Comparison of ENCODE assay signal across 8 cellular contexts in the genomic region with DNA sequence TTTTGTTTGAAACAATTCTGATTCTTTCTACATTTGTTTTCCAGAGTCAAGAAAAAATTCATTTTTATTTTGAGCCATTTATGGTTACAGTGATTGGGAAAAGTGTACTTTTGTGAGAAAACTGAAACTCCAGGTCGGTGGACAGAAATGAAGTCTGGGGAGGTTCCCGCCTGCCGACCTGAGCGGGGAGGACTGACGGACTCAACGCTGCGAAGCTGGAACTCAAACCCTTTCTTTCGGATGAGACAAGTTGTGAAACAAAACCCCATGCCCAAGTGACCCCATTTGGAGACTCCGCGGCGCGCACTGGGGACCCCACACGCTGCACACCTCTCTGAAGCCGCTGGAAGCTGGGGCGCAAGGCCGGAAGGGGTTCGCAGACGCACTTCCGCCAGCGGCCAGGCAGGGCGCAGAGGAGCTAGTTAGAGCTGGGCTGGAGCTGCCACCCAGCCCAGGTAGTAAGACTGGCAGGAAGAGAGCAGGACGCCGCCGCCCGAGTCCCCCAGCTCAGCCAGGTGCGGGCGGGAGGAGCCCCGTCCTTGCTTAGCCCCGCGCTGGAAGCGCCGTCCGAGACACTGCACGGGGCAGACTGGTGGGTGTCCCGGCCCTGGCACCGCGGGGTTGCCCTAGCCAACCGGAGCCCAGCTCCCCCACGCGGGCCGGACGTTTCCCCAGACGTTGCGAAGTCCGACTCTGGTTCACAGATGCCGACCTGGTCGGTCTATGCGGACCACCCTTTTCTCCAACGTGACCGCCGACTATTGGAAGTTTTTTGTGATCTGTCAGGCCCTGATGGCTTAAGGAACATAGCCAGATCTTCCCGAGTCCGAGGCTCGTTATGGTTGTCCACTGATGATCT. TPM values are rescaled to one million over a fixed set of nuclear protein-coding genes. Genes with fewer than 3 reads are reported as not detected.
DNase-seq lines count a peak whose midpoint lies in the region; ATAC-seq, FAIRE-seq and TF ChIP-seq lines count a peak whose summit lies in the region.

No MANE protein-coding gene starts in this region.

- peak overlapping the region; percentile 57 for H3K27ac Mint-ChIP-seq in T-helper 1 cell treated with Interleukin-12 subunit alpha and Interleukin-12 subunit beta and Interleukin-4 antibody, amounts not matched to agents 30 μg/mL and 1 μg/mL, for 36 hours

- H3K9me3 ChIP-seq in hepatocyte (ENCODE audit: low read depth) (no peaks in the 10 kb centered on the region), vagina (no peaks in the 10 kb centered on the region)

- peaks cover 4% of the 10 kb centered on the region for H3K36me3 Mint-ChIP-seq in T-helper 1 cell treated with Interleukin-12 subunit alpha and Interleukin-12 subunit beta and Interleukin-4 antibody, amounts not matched to agents 30 μg/mL and 1 μg/mL, for 36 hours (ENCODE audit: low read depth)

- H3K27ac ChIP-seq in hepatocyte = peak overlapping the region; percentile 89
- H3K27ac ChIP-seq in rectal smooth muscle tissue (ENCODE audit: low read depth, low read length) = peak overlapping the region; percentile 71
- peak overlapping the region; percentile 84 for H3K27ac ChIP-seq in vagina

- FAIRE-seq in GM12892 (lab: Jason Lieb, UNC) = peak; percentile 94

- H3K4me3 ChIP-seq in hepatocyte (peak overlapping the region; percentile 68), rectal smooth muscle tissue (ENCODE audit: low read length) (peak overlapping the region; percentile 72), vagina (peak overlapping the region; percentile 69 to 91)

- WGBS in hepatocyte (ENCODE audit: low lambda C conversion rate, missing lambda C conversion rate) = 2% methylated on average over 53 of the region's 54 CpGs

- H3K27me3 ChIP-seq in hepatocyte (no peaks in the 10 kb centered on the region), rectal smooth muscle tissue (ENCODE audit: control insufficient read depth, insufficient read depth, low read length) (no peaks in the 10 kb centered on the region), vagina (no peaks in the 10 kb centered on the region)

- peak overlapping the region; percentile 87 for H3K4me2 ChIP-seq in hepatocyte

- H3K79me2 ChIP-seq in hepatocyte = no peaks in the 10 kb centered on the region

- peaks cover 10% of the 10 kb centered on the region for H3K4me1 Mint-ChIP-seq in T-helper 1 cell treated with Interleukin-12 subunit alpha and Interleukin-12 subunit beta and Interleukin-4 antibody, amounts not matched to agents 30 μg/mL and 1 μg/mL, for 36 hours (ENCODE audit: low read depth)

- peak overlapping the region; percentile 82 for H3K4me3 Mint-ChIP-seq in T-helper 1 cell treated with Interleukin-12 subunit alpha and Interleukin-12 subunit beta and Interleukin-4 antibody, amounts not matched to agents 30 μg/mL and 1 μg/mL, for 36 hours

- TF ChIP-seq CTCF in hepatocyte (IDR thresholded peaks at IDR 0.05; ENCODE audit: poor library complexity) (peak; percentile 47), vagina (IDR thresholded peaks at IDR 0.05) (peak in 2 of 3 experiments; percentile 15 to 68)

- peaks cover 14% of the 10 kb centered on the region for H3K9me3 Mint-ChIP-seq in T-helper 1 cell treated with Interleukin-12 subunit alpha and Interleukin-12 subunit beta and Interleukin-4 antibody, amounts not matched to agents 30 μg/mL and 1 μg/mL, for 36 hours

- peak overlapping the region; percentile 83 for H2AFZ ChIP-seq in hepatocyte

- intact Hi-C loops in vagina (cut with DNase I) = no loop called here

- H3K36me3 ChIP-seq in hepatocyte (replicated peaks; ENCODE audit: insufficient read depth, low read depth) (no peaks in the 10 kb centered on the region), rectal smooth muscle tissue (ENCODE audit: control insufficient read depth, insufficient read depth, low read length) (no peaks in the 10 kb centered on the region), vagina (no peaks in the 10 kb centered on the region)

- H3K9ac ChIP-seq in rectal smooth muscle tissue (ENCODE audit: low read length) = peak overlapping the region; percentile 75

- peaks cover 21% of the 10 kb centered on the region for H3K27me3 Mint-ChIP-seq in T-helper 1 cell treated with Interleukin-12 subunit alpha and Interleukin-12 subunit beta and Interleukin-4 antibody, amounts not matched to agents 30 μg/mL and 1 μg/mL, for 36 hours (ENCODE audit: low read depth)

- DNase-seq in GM12892 (ENCODE audit: insufficient read length) (peak; percentile 85), NCI-H1436 treated with DMSO at 0.1 percent for 48 hours (lab: John Stamatoyannopoulos, UW) (peak; percentile 20), anterior cingulate cortex (lab: John Stamatoyannopoulos, UW) (peak; percentile 22 to 90 (median 75)), hepatocyte (ENCODE audit: low spot score) (peak; percentile 91), vagina (ENCODE audit: extremely low spot score in 2 of 2) (no peak)

- peak; percentile 97 for ATAC-seq in HG02763 (IDR thresholded peaks at IDR 0.05; ENCODE audit: unreplicated experiment)

- peaks cover 3% of the 10 kb centered on the region for H3K4me1 ChIP-seq in hepatocyte (ENCODE audit: insufficient read depth)
- peaks cover 5% of the 10 kb centered on the region for H3K4me1 ChIP-seq in rectal smooth muscle tissue (ENCODE audit: control insufficient read depth, insufficient read depth, low read length)
- H3K4me1 ChIP-seq in vagina = peaks cover 6% of the 10 kb centered on the region

- H3K9me2 ChIP-seq in hepatocyte (replicated peaks; ENCODE audit: insufficient read depth) = no peaks in the 10 kb centered on the region

- peak; percentile 85 for TF ChIP-seq POLR2A in GM12892 (IDR thresholded peaks at IDR 0.05; ENCODE audit: low read depth, low read length)
- TF ChIP-seq POLR2A in vagina (IDR thresholded peaks at IDR 0.05) = peak in 1 of 2 donors; percentile 30

- H4K20me1 ChIP-seq in hepatocyte (ENCODE audit: insufficient read depth, poor library complexity, severe bottlenecking) = no peaks in the 10 kb centered on the region

RNA-seq across cellular contexts. Expression of gene ZSCAN16, which starts 19.8 kb away (rescaled TPM):
- 3.2 TPM for polyA plus RNA-seq in GM12892 (2012; ENCODE audit: missing spikeins)
- 4.1 and 4.3 TPM in 2 replicates for total RNA-seq in hepatocyte
- polyA plus RNA-seq in hepatocyte = 5.4 and 6.7 TPM in 2 replicates
- total RNA-seq in vagina = 1.2 TPM

RNA-seq across cellular contexts. Expression of gene ZNF165, which starts 24.3 kb away (rescaled TPM):
- polyA plus RNA-seq in GM12892 (2012; ENCODE audit: missing spikeins) = 1.9 TPM
- total RNA-seq in hepatocyte (6.5 and 9.4 TPM in 2 replicates), vagina (3.7 TPM)
- polyA plus RNA-seq in hepatocyte = 4.8 and 5.9 TPM in 2 replicates

RNA-seq across cellular contexts. Expression of gene ZKSCAN8, which starts 37.1 kb away (rescaled TPM):
- 8.2 TPM for polyA plus RNA-seq in GM12892 (2012; ENCODE audit: missing spikeins)
- total RNA-seq in hepatocyte (18.2 and 21.2 TPM in 2 replicates), vagina (14.5 TPM)
- 3.2 and 4.1 TPM in 2 replicates for polyA plus RNA-seq in hepatocyte

Comparison
In these comparisons a context has a peak if more than half of its experiments do, and no peak if none do; other contexts are left out.
1. DNase-seq: peak in GM12892 (single experiment), NCI-H1436 treated with DMSO at 0.1 percent for 48 hours (single experiment), anterior cingulate cortex (58 of 58) and hepatocyte (single experiment); none in vagina (0 of 2).
2. Peak in every context shown above with its lines, with median percentiles within 50 percentile points of each other: H3K27ac ChIP-seq and H3K4me3 ChIP-seq.